In the genomic region with DNA sequence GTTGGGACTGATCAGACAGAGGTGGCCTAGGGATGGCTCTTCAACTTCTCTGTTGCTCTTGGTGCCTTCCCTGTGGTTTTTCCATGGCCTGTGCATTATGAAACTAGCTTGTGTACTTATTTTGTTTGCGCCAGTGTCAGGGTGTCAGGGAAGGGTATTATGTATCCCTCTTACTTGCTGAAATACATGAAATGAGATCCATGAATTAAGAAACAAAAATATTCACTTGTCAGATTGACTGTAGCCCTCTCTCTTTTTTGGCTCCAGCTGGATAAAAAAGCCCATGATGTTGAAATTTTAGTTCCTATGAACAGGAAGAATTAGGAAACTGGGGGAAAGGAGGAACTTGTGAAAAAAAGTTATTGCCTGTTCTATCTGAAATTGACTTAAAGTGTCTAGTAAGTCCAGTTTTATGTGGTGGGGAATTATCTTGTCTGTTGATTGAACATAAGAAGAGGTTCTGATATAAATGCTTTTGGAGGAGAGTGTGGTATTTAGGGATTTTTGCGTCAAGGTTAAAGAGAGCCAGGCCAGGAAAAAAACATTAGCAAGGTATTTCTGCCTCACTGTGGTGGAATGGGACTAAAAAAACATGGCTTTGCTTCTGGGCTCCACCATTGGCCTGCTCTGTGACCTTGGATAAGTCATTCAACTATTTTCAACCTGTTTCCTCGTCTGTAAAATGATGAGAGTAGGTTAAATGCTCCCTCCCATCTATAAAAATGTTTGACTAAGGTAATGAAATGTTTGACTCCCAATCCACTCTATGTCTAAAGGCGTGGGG, we compare ENCODE assay signal across 9 cellular contexts. TPM values are rescaled to one million over a fixed set of nuclear protein-coding genes. Genes with fewer than 3 reads are reported as not detected.
DNase-seq lines count a peak whose midpoint lies in the region; ATAC-seq and TF ChIP-seq lines count a peak whose summit lies in the region.
"Had no signal": no experiment of that assay in that cellular context is flagged by ENCODE, and none has a peak within 500 bp of the region (broad histone marks: within the 10 kb centered on the region; RNA-seq: fewer than 3 reads in every experiment).

No MANE protein-coding gene starts in this region.

- H3K9me3 ChIP-seq in T-helper 17 cell (ENCODE audit: control insufficient read depth, low read length, poor library complexity, severe bottlenecking) (no peaks in the 10 kb centered on the region), heart left ventricle (no peaks in the 10 kb centered on the region), parathyroid adenoma (ENCODE audit: control insufficient read depth, low read length) (no peaks in the 10 kb centered on the region)

- no peaks in the 10 kb centered on the region for H3K27me3 Mint-ChIP-seq in T-helper 17 cell

- intact Hi-C loops in heart left ventricle (cut with DNase I): loop anchor here in 1 of 10 donors (10.0 kb wide), 1 partner anchor 159 kb away; no protein-coding TSS in a partner anchor

- peaks cover 4% of the 10 kb centered on the region for H3K36me3 Mint-ChIP-seq in T-helper 17 cell (ENCODE audit: low read depth)

- peak overlapping the region; percentile 97 for H3K27ac Mint-ChIP-seq in T-helper 17 cell

- H3K4me1 Mint-ChIP-seq in T-helper 17 cell: peaks cover 46% of the 10 kb centered on the region

- TF ChIP-seq CTCF in heart left ventricle (IDR thresholded peaks at IDR 0.05) (no peak), parathyroid adenoma (IDR thresholded peaks at IDR 0.05) (no peak)

- peaks cover 10 to 81% (median 63%) of the 10 kb centered on the region in 12 donors for H3K4me1 ChIP-seq in heart left ventricle
- H3K4me1 ChIP-seq in parathyroid adenoma: peaks cover 32% of the 10 kb centered on the region

- H3K4me3 ChIP-seq in heart left ventricle: no peak overlapping the region
- no peak overlapping the region for H3K4me3 ChIP-seq in parathyroid adenoma (ENCODE audit: low read depth, low read length)

- no peak for TF ChIP-seq POLR2A in heart left ventricle (IDR thresholded peaks at IDR 0.05)

- H3K27ac ChIP-seq in heart left ventricle: peak overlapping the region in 10 of 12 donors; percentile 14 to 90 (median 31)
- peak overlapping the region; percentile 2 for H3K27ac ChIP-seq in parathyroid adenoma

- peaks cover 6% of the 10 kb centered on the region for H3K79me2 ChIP-seq in parathyroid adenoma

- ATAC-seq in T-helper 17 cell: no peak
- peak in 2 of 4 donors; percentile 13 to 29 for ATAC-seq in heart left ventricle
- no peak for ATAC-seq in GM19324 (IDR thresholded peaks at IDR 0.05; ENCODE audit: low FRiP score, unreplicated experiment)
- ATAC-seq in GM19328 (IDR thresholded peaks at IDR 0.05; ENCODE audit: unreplicated experiment): no peak
- no peak for ATAC-seq in activated CD4-positive, CD25-positive, alpha-beta regulatory T cell treated with anti-CD3 and anti-CD28 coated beads, Interleukin-2, amount 50 U/mL, for 24 hours

- H2AFZ ChIP-seq in parathyroid adenoma: no peak overlapping the region

- peak; percentile 78 for DNase-seq in GF-D8 (lab: John Stamatoyannopoulos, UW)
- no peak for DNase-seq in T-helper 17 cell
- DNase-seq in heart left ventricle: no peak
- no peak for DNase-seq in T-helper 9 cell
- DNase-seq: cortex of kidney had no signal

- peak overlapping the region; percentile 4 for H3K4me2 ChIP-seq in parathyroid adenoma (ENCODE audit: low read length)

- H3K36me3 ChIP-seq in heart left ventricle (peaks cover 0 to 33% (median 26%) of the 10 kb centered on the region in 9 donors), parathyroid adenoma (ENCODE audit: control insufficient read depth, insufficient read depth, low read length) (no peaks in the 10 kb centered on the region)

- no peak overlapping the region for H3K9ac ChIP-seq in parathyroid adenoma

- H3K4me3 Mint-ChIP-seq in T-helper 17 cell: no peak overlapping the region

- 72 to 80% (median 76%) methylated on average over 4 of the region's 4 CpGs for WGBS in heart left ventricle, 4 donors

- H3K27me3 ChIP-seq in heart left ventricle: no peaks in the 10 kb centered on the region
- no peaks in the 10 kb centered on the region for H3K27me3 ChIP-seq in parathyroid adenoma (ENCODE audit: control insufficient read depth, insufficient read depth, low read length)

RNA-seq across cellular contexts. Expression of gene UGP2, which starts 12.0 kb away (rescaled TPM):
- total RNA-seq in T-helper 17 cell (10 to 100 TPM; 68.7 to 82.7 TPM), heart left ventricle (100 to 1,000 TPM; 175 to 972 (median 331) TPM)
- polyA plus RNA-seq in heart left ventricle: 1,000 to 10,000 TPM in 1 of 2 donors, 100 to 1,000 TPM in 1; 206 to 1,308 TPM
